ENCODE assay signal across 18 cellular contexts in the genomic region with DNA sequence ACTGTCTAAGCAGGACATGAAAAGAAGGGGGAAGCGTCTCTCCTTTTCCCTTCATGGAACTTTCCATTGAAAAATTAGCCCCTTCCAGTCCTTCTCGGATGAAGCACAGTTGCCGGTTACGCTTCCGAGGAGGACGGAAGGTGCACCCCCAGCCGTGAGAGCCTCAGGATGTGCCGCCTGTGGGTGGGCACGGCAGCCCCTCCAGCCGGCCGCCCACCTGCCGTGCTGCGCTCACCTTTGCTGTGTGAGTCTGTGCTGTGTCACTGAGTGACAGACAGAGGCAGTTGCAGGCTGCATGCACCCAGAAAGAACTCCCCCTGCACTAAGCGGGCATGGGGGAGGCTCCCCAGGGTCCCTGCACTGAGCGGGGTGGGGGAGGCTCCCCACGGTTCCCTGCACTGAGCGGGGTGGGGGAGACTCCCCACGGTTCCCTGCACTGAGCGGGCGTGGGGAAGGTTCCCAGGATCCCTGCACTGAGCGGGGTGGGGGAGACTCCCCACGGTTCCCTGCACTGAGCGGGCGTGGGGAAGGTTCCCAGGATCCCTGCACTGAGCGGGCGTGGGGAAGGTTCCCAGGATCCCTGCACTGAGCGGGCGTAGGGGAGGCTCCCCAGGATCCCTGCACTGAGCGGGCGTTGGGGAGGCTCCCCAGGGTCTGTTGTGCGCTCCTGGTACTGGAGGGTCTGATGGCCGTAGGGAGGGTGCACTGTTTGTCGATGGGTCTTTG.
DNase-seq lines count a peak whose midpoint lies in the region; ATAC-seq and TF ChIP-seq lines count a peak whose summit lies in the region.
"Had no signal": no experiment of that assay in that cellular context is flagged by ENCODE, and none has a peak within 500 bp of the region (broad histone marks: within the 10 kb centered on the region; RNA-seq: fewer than 3 reads in every experiment).

No MANE protein-coding gene starts in this region.

- no peaks in the 10 kb centered on the region for H3K27me3 ChIP-seq in uterus
- H3K27me3 ChIP-seq: foreskin keratinocyte, suprapubic skin had no signal

- H3K36me3 ChIP-seq in uterus: no peaks in the 10 kb centered on the region

- H3K27ac ChIP-seq in uterus: no peak overlapping the region
- H3K27ac ChIP-seq: foreskin keratinocyte, suprapubic skin had no signal

- ATAC-seq in Right ventricle myocardium superior (ENCODE audit: poor library complexity) (no peak), HG02763 (IDR thresholded peaks at IDR 0.05; ENCODE audit: unreplicated experiment) (no peak)
- peak; percentile 28 for ATAC-seq in stimulated activated memory B cell treated with anti-CD40 and anti-IgM and Interleukin-4, amounts not matched to agents 10 μg/mL and 1 μg/mL and 100 μg/mL, for 72 hours
- ATAC-seq: naive thymus-derived CD8-positive, alpha-beta T cell had no signal

- TF ChIP-seq CTCF in HFFc6 (IDR thresholded peaks at IDR 0.05): no peak
- TF ChIP-seq CTCF in chondrocyte (IDR thresholded peaks at IDR 0.05): no peak
- no peak for TF ChIP-seq CTCF in uterus (IDR thresholded peaks at IDR 0.05)

- H3K27ac Mint-ChIP-seq in HFFc6: peak overlapping the region; percentile 92
- no peak overlapping the region for H3K27ac Mint-ChIP-seq in chondrocyte (ENCODE audit: unreplicated experiment)
- peak overlapping the region; percentile 35 for H3K27ac Mint-ChIP-seq in stimulated activated memory B cell treated with anti-CD40 and anti-IgM and Interleukin-4, amounts not matched to agents 10 μg/mL and 1 μg/mL and 100 μg/mL, for 72 hours

- H3K4me3 ChIP-seq in uterus: no peak overlapping the region
- H3K4me3 ChIP-seq: skin epidermis, suprapubic skin had no signal

- TF ChIP-seq POLR2A in uterus (IDR thresholded peaks at IDR 0.05): no peak

- H3K27me3 Mint-ChIP-seq in HFFc6 (ENCODE audit: insufficient read depth) (peaks cover 5% of the 10 kb centered on the region), chondrocyte (ENCODE audit: low read depth) (no peaks in the 10 kb centered on the region)
- H3K27me3 Mint-ChIP-seq in stimulated activated memory B cell treated with anti-CD40 and anti-IgM and Interleukin-4, amounts not matched to agents 10 μg/mL and 1 μg/mL and 100 μg/mL, for 72 hours: no peaks in the 10 kb centered on the region

- H3K4me1 ChIP-seq in uterus: peaks cover 0 to 1% of the 10 kb centered on the region in 2 donors

- H3K4me3 Mint-ChIP-seq in HFFc6 (no peak overlapping the region; the same call in 1 of the 2 replicates), chondrocyte (ENCODE audit: unreplicated experiment) (no peak overlapping the region)
- no peak overlapping the region for H3K4me3 Mint-ChIP-seq in stimulated activated memory B cell treated with anti-CD40 and anti-IgM and Interleukin-4, amounts not matched to agents 10 μg/mL and 1 μg/mL and 100 μg/mL, for 72 hours

- H3K36me3 Mint-ChIP-seq in HFFc6 (ENCODE audit: low read depth) (peaks cover 25% of the 10 kb centered on the region), chondrocyte (ENCODE audit: low read depth) (peaks cover 7% of the 10 kb centered on the region)
- H3K36me3 Mint-ChIP-seq in stimulated activated memory B cell treated with anti-CD40 and anti-IgM and Interleukin-4, amounts not matched to agents 10 μg/mL and 1 μg/mL and 100 μg/mL, for 72 hours: peaks cover 60% of the 10 kb centered on the region

- H3K9me3 ChIP-seq in uterus: no peaks in the 10 kb centered on the region
- H3K9me3 ChIP-seq: suprapubic skin had no signal

- peaks cover 22% of the 10 kb centered on the region for H3K4me1 Mint-ChIP-seq in HFFc6 (ENCODE audit: low read depth)
- H3K4me1 Mint-ChIP-seq in chondrocyte (ENCODE audit: low read depth): no peaks in the 10 kb centered on the region
- peaks cover 6% of the 10 kb centered on the region for H3K4me1 Mint-ChIP-seq in stimulated activated memory B cell treated with anti-CD40 and anti-IgM and Interleukin-4, amounts not matched to agents 10 μg/mL and 1 μg/mL and 100 μg/mL, for 72 hours

- intact Hi-C loops in Right ventricle myocardium superior (cut with DNase I): no loop called here
- intact Hi-C loops in cardiac septum (cut with DNase I): no loop called here
- intact Hi-C loops in uterus (cut with DNase I; ENCODE audit: low total_unique reads): no loop called here

- DNase-seq in Right ventricle myocardium superior: peak; percentile 16
- no peak for DNase-seq in cardiac septum (ENCODE audit: low spot score)
- no peak for DNase-seq in HFFc6
- DNase-seq in chondrocyte (ENCODE audit: low spot score): peak; percentile 61
- DNase-seq in activated effector memory CD4-positive, alpha-beta T cell treated with anti-CD3 and anti-CD28 coated beads, Interleukin-2, amount 50 U/mL, for 16 hours: no peak
- no peak for DNase-seq in uterus
- DNase-seq: activated CD4-positive, alpha-beta T cell treated with anti-CD3 and anti-CD28 coated beads for 1 hour; DMS79 treated with DMSO at 0.1 percent for 48 hours; foreskin keratinocyte; Karpas-422; NCI-H1092 treated with DMSO at 0.1 percent for 48 hours; NCI-H2081 treated with DMSO at 0.1 percent for 48 hours; NCI-H510A had no signal

- H3K9me3 Mint-ChIP-seq in HFFc6: no peaks in the 10 kb centered on the region
- H3K9me3 Mint-ChIP-seq in chondrocyte (ENCODE audit: low read depth): no peaks in the 10 kb centered on the region
- H3K9me3 Mint-ChIP-seq in stimulated activated memory B cell treated with anti-CD40 and anti-IgM and Interleukin-4, amounts not matched to agents 10 μg/mL and 1 μg/mL and 100 μg/mL, for 72 hours: no peaks in the 10 kb centered on the region
- H3K9me3 Mint-ChIP-seq: naive thymus-derived CD8-positive, alpha-beta T cell had no signal

Comparison
In these comparisons a context has a peak if more than half of its experiments do, and no peak if none do; other contexts are left out.
1. DNase-seq: peak in Right ventricle myocardium superior (single experiment) and chondrocyte (single experiment); none in cardiac septum (single experiment), HFFc6 (single experiment), activated effector memory CD4-positive, alpha-beta T cell treated with anti-CD3 and anti-CD28 coated beads, Interleukin-2, amount 50 U/mL, for 16 hours (single experiment) and uterus (0 of 2).